8 cellular contexts compared by ENCODE assay signal in genomic region chr22:43228330-43228729, GRCh38. TPM values are rescaled to one million over a fixed set of nuclear protein-coding genes. Genes with fewer than 3 reads are reported as not detected.
DNase-seq lines count a peak whose midpoint lies in the region; ATAC-seq and TF ChIP-seq lines count a peak whose summit lies in the region.

No MANE protein-coding gene starts in this region.

- H3K4me3 ChIP-seq in IMR-90 (ENCODE audit: insufficient read depth, low read depth, low read length) (no peak overlapping the region), right lobe of liver (no peak overlapping the region)

- no peak overlapping the region for H2AK5ac ChIP-seq in IMR-90 (ENCODE audit: low read depth, low read length)

- no peak overlapping the region for H3K4me2 ChIP-seq in IMR-90 (ENCODE audit: low read depth, low read length)

- in situ Hi-C loops in IMR-90 (cut with MboI; ENCODE audit: low sequenced_read_pairs): no loop called here

- no peak overlapping the region for H3K4ac ChIP-seq in IMR-90 (ENCODE audit: low read depth, low read length)

- H4K8ac ChIP-seq in IMR-90 (ENCODE audit: low read depth in 2 of 2, low read length in 2 of 2): no peak overlapping the region

- H3K9me1 ChIP-seq in IMR-90 (ENCODE audit: insufficient read depth, low read length): no peaks in the 10 kb centered on the region

- TF ChIP-seq POLR2A in IMR-90 (IDR thresholded peaks at IDR 0.05; ENCODE audit: low read depth, low read length): no peak
- TF ChIP-seq POLR2A in right lobe of liver (IDR thresholded peaks at IDR 0.05): no peak

- H3K79me1 ChIP-seq in IMR-90 (ENCODE audit: low read depth in 1 of 2, low read length in 2 of 2): no peaks in the 10 kb centered on the region

- TF ChIP-seq CTCF in IMR-90 (conservative IDR thresholded peaks at IDR 0.05; ENCODE audit: low read depth, low read length): peak; percentile 40
- peak in 3 of 4 donors; percentile 5 to 21 (median 16) for TF ChIP-seq CTCF in right lobe of liver (IDR thresholded peaks at IDR 0.05)

- no peak overlapping the region for H2BK120ac ChIP-seq in IMR-90 (ENCODE audit: low read depth, low read length)

- CTCF ChIA-PET in IMR-90 (lab: Yijun Ruan, JAX): no interaction called here

- peaks cover 37% of the 10 kb centered on the region for H3K27me3 ChIP-seq in IMR-90 (ENCODE audit: control insufficient read depth, insufficient read depth, low read length)
- H3K27me3 ChIP-seq in right lobe of liver: no peaks in the 10 kb centered on the region

- no peaks in the 10 kb centered on the region for H3K9me3 ChIP-seq in IMR-90 (ENCODE audit: control insufficient read depth, insufficient read depth, low read length)
- H3K9me3 ChIP-seq in right lobe of liver: no peaks in the 10 kb centered on the region

- H3K4me1 ChIP-seq in IMR-90 (ENCODE audit: control insufficient read depth, insufficient read depth, low read length) (no peaks in the 10 kb centered on the region; the same call in 1 of the 2 replicates), right lobe of liver (peaks cover 0 to 18% (median 8%) of the 10 kb centered on the region in 4 donors)

- no peak overlapping the region for H3K18ac ChIP-seq in IMR-90 (ENCODE audit: low read depth, low read length)

- DNase-seq in DMS 273 (lab: John Stamatoyannopoulos, UW; ENCODE audit: unreplicated experiment): peak; percentile 60
- DNase-seq in DMS 273 treated with DMSO at 0.1 percent for 48 hours (lab: John Stamatoyannopoulos, UW): no peak
- DNase-seq in IMR-90: peak; percentile 10
- DNase-seq in activated CD8-positive, alpha-beta memory T cell treated with anti-CD3 and anti-CD28 coated beads, Interleukin-2, amount 50 U/mL, for 48 hours: peak; percentile 68
- DNase-seq in right lobe of liver: no peak
- DNase-seq in GM03348 (ENCODE audit: low spot score): no peak
- no peak for DNase-seq in RKO (ENCODE audit: low spot score)

- peak overlapping the region; percentile 20 for H2AK9ac ChIP-seq in IMR-90 (replicated peaks; ENCODE audit: low read depth, low read length, poor library complexity)

- H3K36me3 ChIP-seq in IMR-90 (ENCODE audit: control insufficient read depth, insufficient read depth, low read length): no peaks in the 10 kb centered on the region
- H3K36me3 ChIP-seq in right lobe of liver: no peaks in the 10 kb centered on the region

- H4K91ac ChIP-seq in IMR-90 (ENCODE audit: insufficient read depth, low read depth, low read length): no peak overlapping the region

- BruUV-seq in IMR-90 (replicated peaks; lab: Mats Ljungman, UMichigan): no TSS peak

- no peak for ATAC-seq in IMR-90 (ENCODE audit: low read depth)
- ATAC-seq in right lobe of liver: no peak
- ATAC-seq in HG02678 (IDR thresholded peaks at IDR 0.05; ENCODE audit: unreplicated experiment): no peak

- no peaks in the 10 kb centered on the region for H4K20me1 ChIP-seq in IMR-90 (ENCODE audit: insufficient read depth, low read length)

- H4K5ac ChIP-seq in IMR-90 (ENCODE audit: low read depth, low read length): no peak overlapping the region

- H2BK20ac ChIP-seq in IMR-90 (ENCODE audit: low read depth, low read length): no peak overlapping the region

- dilution Hi-C loops in IMR-90 (cut with HindIII; ENCODE audit: low sequenced_read_pairs, unreplicated experiment): no loop called here

- POLR2A ChIA-PET in IMR-90 (lab: Charles Lee; ENCODE audit: unreplicated experiment): no interaction called here

- no peak overlapping the region for H3K14ac ChIP-seq in IMR-90 (replicated peaks; ENCODE audit: low read depth, low read length)

- H2AFZ ChIP-seq in IMR-90 (replicated peaks; ENCODE audit: low read length, poor library complexity): no peak overlapping the region

- 81% methylated on average over 3 of the region's 8 CpGs; no CpG with 5 or more reads in 1 of the 2 experiments for WGBS in IMR-90 (ENCODE audit: extremely low coverage in 2 of 2, insufficient read length in 1 of 2), 2 experiments
- 54% methylated on average over 7 of the region's 8 CpGs for WGBS in right lobe of liver (ENCODE audit: insufficient coverage, low coverage, low lambda C conversion rate, missing lambda C conversion rate)

- H3K23ac ChIP-seq in IMR-90 (ENCODE audit: low read depth, low read length): no peak overlapping the region

- no peak overlapping the region for H2BK5ac ChIP-seq in IMR-90 (ENCODE audit: low read depth, low read length, poor library complexity, severe bottlenecking)

- H3K9ac ChIP-seq in IMR-90 (ENCODE audit: low read depth, low read length): no peak overlapping the region

- peak; percentile 42 for TF ChIP-seq RAD21 in IMR-90 (IDR thresholded peaks at IDR 0.05; ENCODE audit: low read length)

- no peak overlapping the region for H2BK15ac ChIP-seq in IMR-90 (ENCODE audit: low read depth, low read length)

- H3K27ac ChIP-seq in IMR-90 (ENCODE audit: insufficient read depth, low read length) (no peak overlapping the region), right lobe of liver (no peak overlapping the region)

- intact Hi-C loops in IMR-90 (cut with micrococcal nuclease): no loop called here
- intact Hi-C loops in right lobe of liver (cut with DNase I): no loop called here

- no peak overlapping the region for H3K56ac ChIP-seq in IMR-90 (ENCODE audit: extremely low read depth, insufficient read depth, low read length)

TF ChIP-seq in IMR-90, 13 proteins besides CTCF, POLR2A, EP300 and RAD21:
- TF ChIP-seq ELK1 (IDR thresholded peaks at IDR 0.05; ENCODE audit: borderline replicate concordance, low read depth, low read length) (no peak), FOS (IDR thresholded peaks at IDR 0.05; ENCODE audit: low read depth, low read length) (no peak), CEBPB (IDR thresholded peaks at IDR 0.05; ENCODE audit: low read depth, low read length) (no peak), RCOR1 (IDR thresholded peaks at IDR 0.05; ENCODE audit: insufficient replicate concordance, low read length) (no peak), USF2 (IDR thresholded peaks at IDR 0.05; ENCODE audit: low read depth, low read length) (no peak), CHD1 (IDR thresholded peaks at IDR 0.05; ENCODE audit: low read depth, low read length) (no peak)

RNA-seq across cellular contexts. Expression of gene TTLL12, which starts 41.4 kb away (rescaled TPM):
- total RNA-seq in IMR-90 (2012; rRNA removed): 26.7 and 30.1 TPM in 2 replicates
- 20.9 and 21.8 TPM in 2 replicates for polyA plus RNA-seq in IMR-90 (2012; rRNA removed)
- 13.3 and 15.5 TPM in 2 replicates for polyA plus RNA-seq in IMR-90 (2012; cell fraction: cytosol; rRNA removed)
- polyA plus RNA-seq in IMR-90 (2012; cell fraction: nucleus; rRNA removed; ENCODE audit: low replicate concordance): 7.9 and 17.5 TPM in 2 replicates
- total RNA-seq in right lobe of liver: 10 to 100 TPM; 18.6 to 43.5 (median 24.4) TPM

Comparison
In these comparisons a context has a peak if more than half of its experiments do, and no peak if none do; other contexts are left out.
1. DNase-seq: peak in DMS 273 (single experiment), IMR-90 (single experiment) and activated CD8-positive, alpha-beta memory T cell treated with anti-CD3 and anti-CD28 coated beads, Interleukin-2, amount 50 U/mL, for 48 hours (single experiment); none in DMS 273 treated with DMSO at 0.1 percent for 48 hours (single experiment), right lobe of liver (0 of 3), GM03348 (single experiment) and RKO (single experiment).